In genomic region chr16:64253525-64253924, GRCh38 we compare ENCODE assay signal across 23 cellular contexts.
"Had no signal": no experiment of that assay in that cellular context is flagged by ENCODE, and none has a peak within 500 bp of the region (broad histone marks: within the 10 kb centered on the region; RNA-seq: fewer than 3 reads in every experiment).

No MANE protein-coding gene starts in this region.

- H3K27me3 Mint-ChIP-seq: activated naive CD8-positive, alpha-beta T cell treated with anti-CD3 and anti-CD28 coated beads for 36 hours; dendritic cell treated with granulocyte-macrophage colony-stimulating factor and Interleukin-4, amounts not matched to agents 40 ng/mL and 50 ng/mL, for 4 days had no signal

- ATAC-seq: foreskin keratinocyte, left lung, natural killer cell had no signal

- H3K4me3 Mint-ChIP-seq: activated naive CD8-positive, alpha-beta T cell treated with anti-CD3 and anti-CD28 coated beads for 36 hours; dendritic cell treated with granulocyte-macrophage colony-stimulating factor and Interleukin-4, amounts not matched to agents 40 ng/mL and 50 ng/mL, for 4 days; immature natural killer cell; natural killer cell had no signal

- H3K27me3 ChIP-seq: foreskin keratinocyte, left lung, sigmoid colon, testis, vagina had no signal

- DNase-seq: activated CD4-positive, alpha-beta T cell treated with anti-CD3 and anti-CD28 coated beads for 4 hours; activated CD4-positive, alpha-beta T cell treated with anti-CD3 and anti-CD28 coated beads, Interleukin-2, amount 50 U/mL, for 48 hours; activated CD4-positive, CD25-positive, alpha-beta regulatory T cell; activated CD8-positive, alpha-beta memory T cell treated with anti-CD3 and anti-CD28 coated beads, Interleukin-2, amount 50 U/mL, for 48 hours; activated naive CD4-positive, alpha-beta T cell treated with Interleukin-2 at 50 U/mL for 16 hours; activated naive CD8-positive, alpha-beta T cell treated with anti-CD3 and anti-CD28 coated beads for 36 hours; activated T-cell treated with anti-CD3 and anti-CD28 coated beads, Interleukin-2, amount 50 U/mL, for 48 hours; effector CD4-positive, alpha-beta T cell; foreskin keratinocyte; immature natural killer cell; left lung; natural killer cell; retina; sigmoid colon; stimulated activated CD4-positive, alpha-beta T cell treated with anti-CD3 and anti-CD28 coated beads, Interleukin-2, amount 100 ng/mL, for 48 hours; stimulated activated naive CD4-positive, alpha-beta T cell; T1000; testis; trophoblast cell had no signal

- H3K9me3 ChIP-seq: left lung, sigmoid colon, testis, vagina had no signal

- FAIRE-seq: endometrium had no signal

- H3K4me1 ChIP-seq: foreskin keratinocyte, left lung, testis, vagina had no signal

- H3K36me3 Mint-ChIP-seq: activated naive CD8-positive, alpha-beta T cell treated with anti-CD3 and anti-CD28 coated beads for 36 hours; immature natural killer cell; natural killer cell had no signal

- H3K27ac ChIP-seq: foreskin keratinocyte, left lung, sigmoid colon, testis, vagina had no signal

- H3K9me3 Mint-ChIP-seq: dendritic cell treated with granulocyte-macrophage colony-stimulating factor and Interleukin-4, amounts not matched to agents 40 ng/mL and 50 ng/mL, for 4 days had no signal

- H3K4me3 ChIP-seq: left lung, lung, sigmoid colon, testis, vagina had no signal

- H3K36me3 ChIP-seq: left lung, sigmoid colon, vagina had no signal

- H3K4me1 Mint-ChIP-seq: activated naive CD8-positive, alpha-beta T cell treated with anti-CD3 and anti-CD28 coated beads for 36 hours; immature natural killer cell; natural killer cell had no signal

- H3K27ac Mint-ChIP-seq: activated naive CD8-positive, alpha-beta T cell treated with anti-CD3 and anti-CD28 coated beads for 36 hours; dendritic cell treated with granulocyte-macrophage colony-stimulating factor and Interleukin-4, amounts not matched to agents 40 ng/mL and 50 ng/mL, for 4 days; immature natural killer cell; natural killer cell had no signal
